8 cellular contexts compared by ENCODE assay signal in the genomic region with DNA sequence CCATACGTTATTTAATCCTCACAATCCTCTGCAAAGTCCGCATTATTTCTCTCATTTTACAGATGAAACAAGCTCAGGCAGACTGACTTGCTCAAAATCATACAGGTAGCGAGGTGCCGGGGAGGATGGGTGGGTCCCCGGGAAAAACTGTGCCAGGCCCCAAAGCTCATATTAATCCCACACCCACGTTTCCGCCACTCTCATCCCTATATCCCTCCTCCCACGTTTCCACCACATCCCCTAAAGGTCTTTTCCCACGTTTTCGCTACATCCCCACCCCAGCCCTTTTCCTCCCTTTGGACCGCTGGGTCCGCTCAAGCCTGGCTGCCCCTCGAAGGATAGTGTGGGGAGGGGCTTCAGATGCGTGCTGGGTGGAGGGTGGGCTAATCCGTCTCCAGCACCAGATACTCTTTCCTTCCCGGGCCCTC. TPM values are rescaled to one million over a fixed set of nuclear protein-coding genes. Genes with fewer than 3 reads are reported as not detected.
A peak's percentile ranks its signal among the peaks of the same experiment; 100 is the strongest.
DNase-seq lines count a peak whose midpoint lies in the region; ATAC-seq and TF ChIP-seq lines count a peak whose summit lies in the region.

No MANE protein-coding gene starts in this region.

- ATAC-seq in mucosa of descending colon (no peak), HG02884 (IDR thresholded peaks at IDR 0.05; ENCODE audit: unreplicated experiment) (no peak), HG03457 (IDR thresholded peaks at IDR 0.05; ENCODE audit: unreplicated experiment) (no peak)

- H3K4me1 Mint-ChIP-seq in MCF 10A (ENCODE audit: insufficient read depth, unreplicated experiment), result peaks cover 20% of the 10 kb centered on the region

- peak overlapping the region; percentile 88 for H3K9ac ChIP-seq in HUES64 (ENCODE audit: low read depth, low read length)

- 45% methylated on average over 12 of the region's 16 CpGs for WGBS in HUES64

- H3K36me3 ChIP-seq in A673 (ENCODE audit: insufficient read depth, low read length, poor library complexity, severe bottlenecking) (no peaks in the 10 kb centered on the region), HUES64 (ENCODE audit: insufficient read depth, low read length) (no peaks in the 10 kb centered on the region), mucosa of descending colon (ENCODE audit: low read depth) (no peaks in the 10 kb centered on the region)

- no peak for TF ChIP-seq CTCF in A673 (conservative IDR thresholded peaks at IDR 0.05; ENCODE audit: low read depth, low read length)
- no peak for TF ChIP-seq CTCF in MCF 10A (IDR thresholded peaks at IDR 0.05; ENCODE audit: unreplicated experiment)
- no peak for TF ChIP-seq CTCF in mucosa of descending colon (IDR thresholded peaks at IDR 0.05)

- POLR2A ChIA-PET in A673 (lab: Charles Lee; ENCODE audit: low non-redundant PET) (no interaction called here), MCF 10A (lab: Yijun Ruan, JAX) (interaction anchor here (0.6 to 0.8 kb wide), 2 partner anchors 16 to 43 kb away, joined by 3 read pairs; no protein-coding TSS in a partner anchor)

- peaks cover 4% of the 10 kb centered on the region for H3K36me3 Mint-ChIP-seq in MCF 10A (ENCODE audit: insufficient read depth, unreplicated experiment)

- H3K27ac ChIP-seq in A673 (ENCODE audit: low read depth, low read length, poor library complexity, severe bottlenecking) (peak overlapping the region; percentile 71), HUES64 (ENCODE audit: low read depth, low read length) (no peak overlapping the region)

- H3K4me1 ChIP-seq in A673 (ENCODE audit: insufficient read depth, low read length, poor library complexity, severe bottlenecking) (peaks cover 10% of the 10 kb centered on the region), HUES64 (ENCODE audit: insufficient read depth, low read length) (peaks cover 14% of the 10 kb centered on the region), mucosa of descending colon (ENCODE audit: low read depth) (peaks cover 10% of the 10 kb centered on the region)

- H3K9me3 ChIP-seq in A673 (ENCODE audit: low read depth, low read length, poor library complexity, severe bottlenecking) (no peaks in the 10 kb centered on the region), HUES64 (ENCODE audit: insufficient read depth, low read depth, low read length) (no peaks in the 10 kb centered on the region), mucosa of descending colon (no peaks in the 10 kb centered on the region)

- BruUV-seq in A673 (replicated peaks; lab: Mats Ljungman, UMichigan) (no TSS peak), MCF 10A (replicated peaks; lab: Mats Ljungman, UMichigan) (no TSS peak)

- H3K9me3 Mint-ChIP-seq in MCF 10A (ENCODE audit: unreplicated experiment), result no peaks in the 10 kb centered on the region

- H3K27me3 Mint-ChIP-seq in MCF 10A (ENCODE audit: insufficient read depth, unreplicated experiment), result no peaks in the 10 kb centered on the region

- CTCF ChIA-PET in A673 (lab: Charles Lee) (interaction anchor here (0.6 kb wide), 1 partner anchor 59 kb away, joined by 4 read pairs; no protein-coding TSS in a partner anchor), MCF 10A (lab: Yijun Ruan, JAX) (interaction anchor here (0.6 to 1.9 kb wide), 7 partner anchors 11 to 642 kb away, joined by 3 to 9 read pairs (median 4); no protein-coding TSS in a partner anchor)

- intact Hi-C loops in A673 (cut with micrococcal nuclease; ENCODE audit: unreplicated experiment) (no loop called here), MCF 10A (cut with micrococcal nuclease) (loop anchor here (5.0 kb wide), 2 partner anchors 110 to 245 kb away; a partner anchor contains a TSS), mucosa of descending colon (cut with DNase I, micrococcal nuclease) (no loop called here)

- H3K4me3 Mint-ChIP-seq in MCF 10A (ENCODE audit: unreplicated experiment), result peak overlapping the region; percentile 93

- H3K27ac Mint-ChIP-seq in MCF 10A (ENCODE audit: low read depth, unreplicated experiment), result peak overlapping the region; percentile 64

- DNase-seq in A673 (ENCODE audit: low spot score) (peak; percentile 50), MCF 10A (ENCODE audit: unreplicated experiment) (peak; percentile 30), mucosa of descending colon (peak in 1 of 3 donors; percentile 25), NOMO-1 (lab: John Stamatoyannopoulos, UW; ENCODE audit: unreplicated experiment in 2 of 2) (no peak), ecto neural progenitor cell (ENCODE audit: low spot score) (no peak)

- H3K4me3 ChIP-seq in A673 (ENCODE audit: low read depth, low read length, poor library complexity, severe bottlenecking), result peak overlapping the region; percentile 91
- peak overlapping the region; percentile 88 for H3K4me3 ChIP-seq in HUES64 (ENCODE audit: low read length)
- H3K4me3 ChIP-seq in mucosa of descending colon, result peak overlapping the region; percentile 61

- H3K27me3 ChIP-seq in A673 (replicated peaks; ENCODE audit: insufficient read depth, low read depth, low read length, poor library complexity) (no peaks in the 10 kb centered on the region), HUES64 (ENCODE audit: insufficient read depth, low read length) (no peaks in the 10 kb centered on the region)

RNA-seq across cellular contexts. Expression of a gene that starts 0.4 kb away (rescaled TPM):
- 9.1 and 9.8 TPM in 2 replicates for total RNA-seq in A673 (2021)
- 3.5 TPM for polyA plus RNA-seq in HUES64 (2013, experiment 1 of 2)
- polyA plus RNA-seq in HUES64 (2013, experiment 2 of 2), result 2.5 TPM
- total RNA-seq in MCF 10A (2022), result 6.8 and 7.2 TPM in 2 replicates
- total RNA-seq in mucosa of descending colon, result 1 to 10 TPM; 7.8 to 9.9 (median 9.9) TPM

Comparison
In these comparisons a context has a peak if more than half of its experiments do, and no peak if none do; other contexts are left out.
1. DNase-seq: peak in A673 (single experiment) and MCF 10A (single experiment); none in NOMO-1 (0 of 2) and ecto neural progenitor cell (single experiment).
2. Peak in every context shown above with its lines, with median percentiles within 50 percentile points of each other: H3K4me3 ChIP-seq.